20 cellular contexts compared by ENCODE assay signal in genomic region chr2:18251486-18251885, GRCh38.
"Had no signal": no experiment of that assay in that cellular context is flagged by ENCODE, and none has a peak within 500 bp of the region (broad histone marks: within the 10 kb centered on the region; RNA-seq: fewer than 3 reads in every experiment).

No MANE protein-coding gene starts in this region.

- DNase-seq: activated B cell treated with CpG ODN at 0.5 μM for 24 hours; activated CD4-positive, alpha-beta T cell treated with anti-CD3 and anti-CD28 coated beads for 1 hour; activated CD4-positive, alpha-beta T cell treated with anti-CD3 and anti-CD28 coated beads, Interleukin-2, amount 10 ng/mL, durations not matched to agents 24 days and 14 days; activated CD4-positive, alpha-beta T cell treated with anti-CD3 and anti-CD28 coated beads, Interleukin-2, amount 50 U/mL, for 48 hours; activated CD8-positive, alpha-beta memory T cell treated with anti-CD3 and anti-CD28 coated beads, Interleukin-2, amount 10 ng/mL, durations not matched to agents 7 days and 5 days; activated effector memory CD4-positive, alpha-beta T cell treated with Interleukin-2 at 50 U/mL for 16 hours; activated naive CD4-positive, alpha-beta T cell; activated T-cell treated with anti-CD3 and anti-CD28 coated beads, Interleukin-2, amount 50 U/mL, for 24 hours; aorta; caudate nucleus; KG1; NCI-H1092; NCI-H1417; NCI-H2029; NCI-H2107; NCI-H510A treated with DMSO at 0.1 percent for 48 hours; NCI-H748 treated with DMSO at 0.1 percent for 48 hours; NK-92 treated with Interleukin-12 subunit alpha and Interleukin-12 subunit beta, amount 100 ng/mL, for 24 hours; Peyer's patch; Right ventricle myocardium superior had no signal

- ATAC-seq: activated CD8-positive, alpha-beta memory T cell treated with anti-CD3 and anti-CD28 coated beads, Interleukin-2, amount 10 ng/mL, durations not matched to agents 7 days and 5 days had no signal
